15 cellular contexts compared by ENCODE assay signal in genomic region chr4:120636120-120636630, GRCh38.
A peak's percentile ranks its signal among the peaks of the same experiment; 100 is the strongest.
DNase-seq lines count a peak whose midpoint lies in the region; TF ChIP-seq lines count a peak whose summit lies in the region.
"Had no signal": no experiment of that assay in that cellular context is flagged by ENCODE, and none has a peak within 500 bp of the region (broad histone marks: within the 10 kb centered on the region; RNA-seq: fewer than 3 reads in every experiment).

No MANE protein-coding gene starts in this region.

- H3K27me3 ChIP-seq in GM23248 (replicated peaks; ENCODE audit: insufficient read depth) (no peaks in the 10 kb centered on the region), brain microvascular endothelial cell (replicated peaks) (no peaks in the 10 kb centered on the region), adrenal gland (no peaks in the 10 kb centered on the region)
- H3K27me3 ChIP-seq: BE2C had no signal

- no peak overlapping the region for H3K27ac ChIP-seq in GM23248
- H3K27ac ChIP-seq in brain microvascular endothelial cell = no peak overlapping the region
- H3K27ac ChIP-seq in adrenal gland = no peak overlapping the region

- no peak for TF ChIP-seq POLR2A in adrenal gland (IDR thresholded peaks at IDR 0.05)

- H3K9me2 ChIP-seq in GM23248 (ENCODE audit: insufficient read depth) = no peaks in the 10 kb centered on the region

- H3K9ac ChIP-seq in GM23248 = no peak overlapping the region

- in situ Hi-C loops in GM23248 (cut with MboI) = no loop called here
- in situ Hi-C loops in brain microvascular endothelial cell (cut with HindIII; ENCODE audit: low pct_ligation_motif_present, low sequenced_read_pairs) = no loop called here

- H3K4me3 ChIP-seq in GM23248 = no peak overlapping the region
- no peak overlapping the region for H3K4me3 ChIP-seq in brain microvascular endothelial cell (ENCODE audit: low read depth, low read length)
- H3K4me3 ChIP-seq in adrenal gland = no peak overlapping the region
- H3K4me3 ChIP-seq: K562 had no signal

- no peaks in the 10 kb centered on the region for H4K20me1 ChIP-seq in GM23248 (ENCODE audit: insufficient read depth)

- H3K4me1 ChIP-seq in GM23248 (ENCODE audit: insufficient read depth) = no peaks in the 10 kb centered on the region
- no peaks in the 10 kb centered on the region for H3K4me1 ChIP-seq in adrenal gland (replicated peaks in 1 of 2)
- H3K4me1 ChIP-seq: BE2C had no signal

- no peak overlapping the region for H2AFZ ChIP-seq in GM23248

- H3K4me2 ChIP-seq in GM23248 (ENCODE audit: unreplicated experiment) = no peak overlapping the region

- peak; percentile 6 for DNase-seq in GM23248
- DNase-seq in MV-4-11 (lab: John Stamatoyannopoulos, UW) = peak; percentile 10
- DNase-seq in amniotic epithelial cell (ENCODE audit: low read depth) = peak; percentile 28
- DNase-seq in islet precursor cell = peak; percentile 57
- DNase-seq in brain microvascular endothelial cell = no peak
- DNase-seq in adrenal gland = no peak
- no peak for DNase-seq in kidney tubule cell (ENCODE audit: low spot score)
- DNase-seq: BE2C; CD4-positive, alpha-beta memory T cell; DMS79 treated with DMSO at 0.1 percent for 48 hours; NCI-H1092; NCI-H2227 treated with DMSO at 0.1 percent for 48 hours; NCI-H526 treated with DMSO at 0.1 percent for 48 hours; NK-92 treated with Interleukin-12 subunit alpha and Interleukin-12 subunit beta, amount 100 ng/mL, for 24 hours had no signal

- H3F3A ChIP-seq in GM23248 (ENCODE audit: insufficient read depth) = no peaks in the 10 kb centered on the region

- H3K36me3 ChIP-seq in GM23248 (ENCODE audit: low read depth) = no peaks in the 10 kb centered on the region
- H3K36me3 ChIP-seq in brain microvascular endothelial cell (replicated peaks) = no peaks in the 10 kb centered on the region
- H3K36me3 ChIP-seq in adrenal gland (replicated peaks in 1 of 2) = no peaks in the 10 kb centered on the region
- H3K36me3 ChIP-seq: BE2C had no signal

- H3K79me2 ChIP-seq in GM23248 (ENCODE audit: insufficient read depth) = no peaks in the 10 kb centered on the region

- TF ChIP-seq CTCF in brain microvascular endothelial cell (IDR thresholded peaks at IDR 0.05; ENCODE audit: low read depth, low read length, missing control alignments) (no peak), adrenal gland (IDR thresholded peaks at IDR 0.05) (no peak)

- intact Hi-C loops in adrenal gland (cut with DNase I) = no loop called here

- H3K9me3 ChIP-seq in GM23248 (ENCODE audit: low read depth) (no peaks in the 10 kb centered on the region), adrenal gland (replicated peaks in 1 of 3) (no peaks in the 10 kb centered on the region)
- H3K9me3 ChIP-seq: BE2C had no signal

- WGBS in GM23248 (ENCODE audit: low coverage in 1 of 2, low lambda C conversion rate in 2 of 2, missing lambda C conversion rate in 2 of 2), 2 experiments = 84 to 88% methylated on average over 6 of the region's 6 CpGs
- 87 to 92% (median 89%) methylated on average over 6 of the region's 6 CpGs for whole genome bisulfite sequencing in adrenal gland, 4 donors

Comparison
In these comparisons a context has a peak if more than half of its experiments do, and no peak if none do; other contexts are left out.
1. DNase-seq: peak in GM23248 (single experiment), MV-4-11 (single experiment), amniotic epithelial cell (single experiment) and islet precursor cell (single experiment); none in brain microvascular endothelial cell (single experiment), adrenal gland (0 of 7) and kidney tubule cell (single experiment).